22 cellular contexts compared by ENCODE assay signal in the genomic region with DNA sequence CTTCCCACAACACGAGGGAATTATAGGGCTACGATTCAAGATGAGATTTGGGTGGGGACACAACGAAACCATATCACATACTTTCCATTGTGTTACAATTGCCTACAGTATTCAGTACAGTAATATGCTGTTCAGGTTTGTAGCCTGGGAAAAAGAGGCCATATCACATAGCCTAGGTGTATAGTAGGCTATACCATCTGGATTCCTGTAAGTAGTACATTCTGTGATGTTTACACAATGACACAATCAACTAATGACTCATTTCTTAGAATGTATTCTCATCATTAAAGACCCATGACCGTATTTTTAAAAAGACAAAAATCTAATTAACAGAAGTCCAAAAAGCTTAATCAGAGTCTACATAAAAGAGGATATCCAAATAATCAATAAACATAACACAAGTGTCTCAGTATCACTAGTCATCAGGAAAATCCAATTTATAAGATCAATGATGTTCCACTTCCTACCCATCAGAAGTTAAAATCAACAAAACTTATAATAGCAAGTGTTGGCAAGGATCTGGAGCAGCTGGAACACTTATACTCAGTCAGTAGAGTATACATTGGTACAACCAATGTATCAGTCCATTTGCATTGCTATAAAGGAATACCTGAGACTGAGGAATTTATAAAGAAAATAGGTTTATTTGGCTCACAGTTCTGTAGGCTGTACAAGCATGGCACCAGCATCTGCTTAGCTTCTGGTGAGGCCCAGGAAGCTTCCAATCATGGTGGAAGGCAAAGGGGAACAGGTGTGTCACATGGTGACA.
DNase-seq lines count a peak whose midpoint lies in the region; ATAC-seq and TF ChIP-seq lines count a peak whose summit lies in the region.
"Had no signal": no experiment of that assay in that cellular context is flagged by ENCODE, and none has a peak within 500 bp of the region (broad histone marks: within the 10 kb centered on the region; RNA-seq: fewer than 3 reads in every experiment).

No MANE protein-coding gene starts in this region.

- H3K27ac Mint-ChIP-seq in MCF 10A (ENCODE audit: low read depth, unreplicated experiment): no peak overlapping the region
- H3K27ac Mint-ChIP-seq in activated CD4-positive, alpha-beta T cell treated with anti-CD3 and anti-CD28 coated beads, Interleukin-2, amount 10 ng/mL, durations not matched to agents 24 days and 14 days: no peak overlapping the region
- H3K27ac Mint-ChIP-seq: CD14-positive monocyte; CD4-positive, alpha-beta memory T cell; HFFc6 had no signal

- DNase-seq in MCF 10A (ENCODE audit: unreplicated experiment) (peak; percentile 41), breast epithelium (ENCODE audit: low spot score in 2 of 2) (no peak), RWPE2 (ENCODE audit: low spot score) (no peak), epithelial cell of prostate (ENCODE audit: low read depth, low spot score) (peak; percentile 5), GOT3 (lab: John Stamatoyannopoulos, UW) (no peak), gastrocnemius medialis (no peak)
- DNase-seq in activated CD4-positive, alpha-beta T cell treated with anti-CD3 and anti-CD28 coated beads, Interleukin-2, amount 10 ng/mL, durations not matched to agents 24 days and 14 days: no peak
- DNase-seq: CD4-positive, alpha-beta memory T cell; DMS153; DND-41; EL; GM23248; HCEC 1CT; HFFc6; IMR-90 had no signal

- no peaks in the 10 kb centered on the region for H3K27me3 Mint-ChIP-seq in MCF 10A (ENCODE audit: insufficient read depth, unreplicated experiment)
- H3K27me3 Mint-ChIP-seq in activated CD4-positive, alpha-beta T cell treated with anti-CD3 and anti-CD28 coated beads, Interleukin-2, amount 10 ng/mL, durations not matched to agents 24 days and 14 days: no peaks in the 10 kb centered on the region
- H3K27me3 Mint-ChIP-seq: CD4-positive, alpha-beta memory T cell had no signal

- POLR2A ChIA-PET in MCF 10A (lab: Yijun Ruan, JAX): no interaction called here

- TF ChIP-seq CTCF in MCF 10A (IDR thresholded peaks at IDR 0.05; ENCODE audit: unreplicated experiment): no peak
- TF ChIP-seq CTCF in breast epithelium (IDR thresholded peaks at IDR 0.05): no peak
- no peak for TF ChIP-seq CTCF in RWPE2 (IDR thresholded peaks at IDR 0.05; ENCODE audit: poor library complexity, severe bottlenecking)
- TF ChIP-seq CTCF in gastrocnemius medialis (IDR thresholded peaks at IDR 0.05 in 4 of 5, conservative IDR thresholded peaks at IDR 0.05 in 1 of 5): no peak

- BruUV-seq in MCF 10A (replicated peaks; lab: Mats Ljungman, UMichigan): no TSS peak

- no peaks in the 10 kb centered on the region for H3K9me3 Mint-ChIP-seq in MCF 10A (ENCODE audit: unreplicated experiment)
- no peaks in the 10 kb centered on the region for H3K9me3 Mint-ChIP-seq in activated CD4-positive, alpha-beta T cell treated with anti-CD3 and anti-CD28 coated beads, Interleukin-2, amount 10 ng/mL, durations not matched to agents 24 days and 14 days

- no peaks in the 10 kb centered on the region for H3K4me1 Mint-ChIP-seq in MCF 10A (ENCODE audit: insufficient read depth, unreplicated experiment)
- H3K4me1 Mint-ChIP-seq in activated CD4-positive, alpha-beta T cell treated with anti-CD3 and anti-CD28 coated beads, Interleukin-2, amount 10 ng/mL, durations not matched to agents 24 days and 14 days: no peaks in the 10 kb centered on the region
- H3K4me1 Mint-ChIP-seq: CD14-positive monocyte; CD4-positive, alpha-beta memory T cell had no signal

- no peak overlapping the region for H3K27ac ChIP-seq in breast epithelium
- no peak overlapping the region for H3K27ac ChIP-seq in RWPE2 (ENCODE audit: poor library complexity, severe bottlenecking)
- peak overlapping the region; percentile 6 for H3K27ac ChIP-seq in epithelial cell of prostate
- peak overlapping the region in 1 of 4 donors; percentile 42 for H3K27ac ChIP-seq in gastrocnemius medialis
- H3K27ac ChIP-seq: 22Rv1, A549, BLaER1, GM23248, HL-60 had no signal

- TF ChIP-seq POLR2A in breast epithelium (IDR thresholded peaks at IDR 0.05) (no peak), gastrocnemius medialis (IDR thresholded peaks at IDR 0.05) (no peak)

- no peak overlapping the region for H3K4me3 Mint-ChIP-seq in MCF 10A (ENCODE audit: unreplicated experiment)
- no peak overlapping the region for H3K4me3 Mint-ChIP-seq in activated CD4-positive, alpha-beta T cell treated with anti-CD3 and anti-CD28 coated beads, Interleukin-2, amount 10 ng/mL, durations not matched to agents 24 days and 14 days
- H3K4me3 Mint-ChIP-seq: CD14-positive monocyte; CD4-positive, alpha-beta memory T cell; HFFc6 had no signal

- H3K4me3 ChIP-seq in breast epithelium: no peak overlapping the region
- H3K4me3 ChIP-seq in RWPE2 (ENCODE audit: severe bottlenecking): no peak overlapping the region
- H3K4me3 ChIP-seq in gastrocnemius medialis: no peak overlapping the region
- H3K4me3 ChIP-seq: A549, BLaER1, GM12878, GM23248, K562 had no signal

- H3K4me1 ChIP-seq in breast epithelium: no peaks in the 10 kb centered on the region
- H3K4me1 ChIP-seq in RWPE2 (ENCODE audit: insufficient read depth, poor library complexity, severe bottlenecking): peaks cover 4% of the 10 kb centered on the region
- H3K4me1 ChIP-seq in gastrocnemius medialis: peaks cover 0 to 21% of the 10 kb centered on the region in 2 donors
- H3K4me1 ChIP-seq: A549, BLaER1 had no signal

- intact Hi-C loops in MCF 10A (cut with micrococcal nuclease): no loop called here
- intact Hi-C loops in breast epithelium (cut with DNase I; ENCODE audit: low total_unique reads): no loop called here
- intact Hi-C loops in activated CD4-positive, alpha-beta T cell treated with anti-CD3 and anti-CD28 coated beads, Interleukin-2, amount 10 ng/mL, durations not matched to agents 24 days and 14 days (cut with micrococcal nuclease): no loop called here
- intact Hi-C loops in gastrocnemius medialis (cut with DNase I; ENCODE audit: low total_unique reads): no loop called here

- in situ Hi-C loops in gastrocnemius medialis (cut with MboI; ENCODE audit: low sequenced_read_pairs in 4 of 4): no loop called here

- H3K27me3 ChIP-seq in breast epithelium (no peaks in the 10 kb centered on the region), RWPE2 (ENCODE audit: insufficient read depth, poor library complexity, severe bottlenecking) (no peaks in the 10 kb centered on the region), gastrocnemius medialis (no peaks in the 10 kb centered on the region)
- H3K27me3 ChIP-seq: BLaER1 had no signal

- peak; percentile 80 for ATAC-seq in RWPE2 (ENCODE audit: low read depth)
- ATAC-seq in gastrocnemius medialis: no peak
- ATAC-seq: A549, GM12878, K562 had no signal

- H3K36me3 Mint-ChIP-seq in MCF 10A (ENCODE audit: insufficient read depth, unreplicated experiment): no peaks in the 10 kb centered on the region
- H3K36me3 Mint-ChIP-seq in activated CD4-positive, alpha-beta T cell treated with anti-CD3 and anti-CD28 coated beads, Interleukin-2, amount 10 ng/mL, durations not matched to agents 24 days and 14 days (ENCODE audit: low read depth): no peaks in the 10 kb centered on the region
- H3K36me3 Mint-ChIP-seq: CD14-positive monocyte; CD4-positive, alpha-beta memory T cell had no signal

- CTCF ChIA-PET in MCF 10A (lab: Yijun Ruan, JAX): no interaction called here

- H3K9me3 ChIP-seq in breast epithelium (no peaks in the 10 kb centered on the region), RWPE2 (ENCODE audit: severe bottlenecking) (no peaks in the 10 kb centered on the region), gastrocnemius medialis (no peaks in the 10 kb centered on the region)
- H3K9me3 ChIP-seq: A549, BLaER1 had no signal

- H3K36me3 ChIP-seq in breast epithelium (no peaks in the 10 kb centered on the region), RWPE2 (ENCODE audit: low read depth) (no peaks in the 10 kb centered on the region), gastrocnemius medialis (no peaks in the 10 kb centered on the region)
- H3K36me3 ChIP-seq: BLaER1 had no signal

Comparison
In these comparisons a context has a peak if more than half of its experiments do, and no peak if none do; other contexts are left out.
1. DNase-seq: peak in MCF 10A (single experiment) and epithelial cell of prostate (single experiment); none in breast epithelium (0 of 2), RWPE2 (single experiment), activated CD4-positive, alpha-beta T cell treated with anti-CD3 and anti-CD28 coated beads, Interleukin-2, amount 10 ng/mL, durations not matched to agents 24 days and 14 days (single experiment), GOT3 (single experiment) and gastrocnemius medialis (0 of 2).